ENCODE assay signal across 28 cellular contexts in genomic region chr10:36943534-36943933, GRCh38.
DNase-seq lines count a peak whose midpoint lies in the region; ATAC-seq and TF ChIP-seq lines count a peak whose summit lies in the region.
"Had no signal": no experiment of that assay in that cellular context is flagged by ENCODE, and none has a peak within 500 bp of the region (broad histone marks: within the 10 kb centered on the region; RNA-seq: fewer than 3 reads in every experiment).

No MANE protein-coding gene starts in this region.

- H3K4me1 ChIP-seq in ascending aorta: no peaks in the 10 kb centered on the region
- H3K4me1 ChIP-seq: BE2C, SJSA1 had no signal

- H3K4me1 Mint-ChIP-seq in endothelial cell (ENCODE audit: unreplicated experiment): no peaks in the 10 kb centered on the region
- H3K4me1 Mint-ChIP-seq: CD14-positive monocyte; CD8-positive, alpha-beta memory T cell; T-cell had no signal

- peaks cover 4% of the 10 kb centered on the region for H3K36me3 Mint-ChIP-seq in endothelial cell (ENCODE audit: low read depth, unreplicated experiment)
- H3K36me3 Mint-ChIP-seq: CD14-positive monocyte; CD8-positive, alpha-beta memory T cell; T-cell had no signal

- H3K27me3 Mint-ChIP-seq in endothelial cell (ENCODE audit: unreplicated experiment): peaks cover 4% of the 10 kb centered on the region
- H3K27me3 Mint-ChIP-seq: CD8-positive, alpha-beta memory T cell; T-cell had no signal

- H3K9me3 ChIP-seq in ascending aorta: no peaks in the 10 kb centered on the region
- H3K9me3 ChIP-seq: BE2C had no signal

- intact Hi-C loops in ascending aorta (cut with DNase I): no loop called here

- no peak for TF ChIP-seq CTCF in endothelial cell (IDR thresholded peaks at IDR 0.05; ENCODE audit: unreplicated experiment)
- TF ChIP-seq CTCF in ascending aorta (IDR thresholded peaks at IDR 0.05): no peak

- no peak overlapping the region for H3K27ac Mint-ChIP-seq in endothelial cell (ENCODE audit: unreplicated experiment)
- H3K27ac Mint-ChIP-seq: CD14-positive monocyte; CD8-positive, alpha-beta memory T cell; T-cell had no signal

- H3K36me3 ChIP-seq in ascending aorta: no peaks in the 10 kb centered on the region
- H3K36me3 ChIP-seq: BE2C, SJSA1 had no signal

- ATAC-seq in esophagus mucosa: no peak
- ATAC-seq: K562, Right ventricle myocardium inferior, T-cell had no signal

- no peaks in the 10 kb centered on the region for H3K27me3 ChIP-seq in ascending aorta
- H3K27me3 ChIP-seq: BE2C, SJSA1 had no signal

- DNase-seq in NCI-H146 (lab: John Stamatoyannopoulos, UW) (peak; percentile 4), NCI-H146 treated with DMSO at 0.1 percent for 48 hours (lab: John Stamatoyannopoulos, UW; ENCODE audit: unreplicated experiment) (no peak), ELF-1 (ENCODE audit: low read depth, low spot score) (peak; percentile 76), NCI-H1436 treated with DMSO at 0.1 percent for 48 hours (lab: John Stamatoyannopoulos, UW) (peak; percentile 8), endothelial cell (ENCODE audit: low spot score) (no peak), ascending aorta (ENCODE audit: low spot score in 2 of 2) (no peak)
- no peak for DNase-seq in stimulated activated CD4-positive, alpha-beta T cell treated with anti-CD3 and anti-CD28 coated beads, Interleukin-4, amount 100 ng/mL, for 1 hour
- DNase-seq: 8988T; ACHN; BE2C; CD8-positive, alpha-beta memory T cell; DMS 273 treated with DMSO at 0.1 percent for 48 hours; DND-41; H7; Kasumi-1; NCI-H1092 treated with DMSO at 0.1 percent for 48 hours; NCI-H187; NCI-H2081 treated with DMSO at 0.1 percent for 48 hours; NCI-H446; NCI-H524 treated with DMSO at 0.1 percent for 48 hours; NK-92 treated with Interleukin-12 subunit alpha and Interleukin-12 subunit beta, amount 100 ng/mL, for 24 hours; PC-9; T-cell had no signal

- H3K27ac ChIP-seq in ascending aorta: no peak overlapping the region
- H3K27ac ChIP-seq: PC-9, SJSA1 had no signal

- H3K4me3 Mint-ChIP-seq in endothelial cell (ENCODE audit: unreplicated experiment): peak overlapping the region; percentile 26
- H3K4me3 Mint-ChIP-seq: CD14-positive monocyte; CD8-positive, alpha-beta memory T cell; T-cell had no signal

- H3K9me3 Mint-ChIP-seq in endothelial cell (ENCODE audit: unreplicated experiment): peaks cover 34% of the 10 kb centered on the region

- no peak overlapping the region for H3K4me3 ChIP-seq in ascending aorta
- H3K4me3 ChIP-seq: K562, PC-9, SJSA1 had no signal

Comparison
In these comparisons a context has a peak if more than half of its experiments do, and no peak if none do; other contexts are left out.
1. DNase-seq: peak in NCI-H146 (single experiment), ELF-1 (single experiment) and NCI-H1436 treated with DMSO at 0.1 percent for 48 hours (single experiment); none in NCI-H146 treated with DMSO at 0.1 percent for 48 hours (single experiment), endothelial cell (single experiment), ascending aorta (0 of 2) and stimulated activated CD4-positive, alpha-beta T cell treated with anti-CD3 and anti-CD28 coated beads, Interleukin-4, amount 100 ng/mL, for 1 hour (single experiment).